In the genomic region with DNA sequence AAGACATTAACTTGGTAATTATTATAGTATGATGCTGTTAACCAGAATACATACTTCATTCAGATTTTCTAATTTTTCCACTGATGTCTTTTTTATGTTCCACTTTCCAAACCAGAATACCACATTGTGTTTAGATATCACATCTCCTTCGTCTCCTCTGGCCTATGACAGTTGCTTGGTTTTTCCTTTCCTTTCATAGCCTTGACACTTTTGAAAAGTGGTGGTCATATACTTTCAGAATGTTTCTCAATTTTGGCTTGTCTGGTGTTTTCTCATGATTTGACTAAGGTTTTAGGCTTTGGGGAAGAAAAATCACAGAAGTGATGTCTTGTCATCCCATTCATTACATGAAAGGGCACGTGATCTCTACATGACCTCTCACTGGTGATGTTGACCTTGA, we compare ENCODE assay signal across 17 cellular contexts. TPM values are rescaled to one million over a fixed set of nuclear protein-coding genes. Genes with fewer than 3 reads are reported as not detected.
DNase-seq lines count a peak whose midpoint lies in the region; ATAC-seq and TF ChIP-seq lines count a peak whose summit lies in the region.
"Had no signal": no experiment of that assay in that cellular context is flagged by ENCODE, and none has a peak within 500 bp of the region (broad histone marks: within the 10 kb centered on the region; RNA-seq: fewer than 3 reads in every experiment).

No MANE protein-coding gene starts in this region.

- TF ChIP-seq CTCF in activated CD8-positive, alpha-beta T cell treated with anti-CD3 and anti-CD28 coated beads for 36 hours (IDR thresholded peaks at IDR 0.05) = no peak

- peaks cover 21% of the 10 kb centered on the region for H3K27me3 Mint-ChIP-seq in activated CD8-positive, alpha-beta T cell treated with anti-CD3 and anti-CD28 coated beads for 36 hours
- peaks cover 15% of the 10 kb centered on the region for H3K27me3 Mint-ChIP-seq in activated CD8-positive, alpha-beta T cell treated with anti-CD3 and anti-CD28 coated beads, Interleukin-2, amount 10 ng/mL, durations not matched to agents 7 days and 5 days (ENCODE audit: low read depth)
- H3K27me3 Mint-ChIP-seq in activated naive CD8-positive, alpha-beta T cell treated with anti-CD3 and anti-CD28 coated beads for 36 hours = peaks cover 24% of the 10 kb centered on the region
- H3K27me3 Mint-ChIP-seq in T-helper 17 cell = peaks cover 20% of the 10 kb centered on the region

- no peak for DNase-seq in activated CD8-positive, alpha-beta T cell treated with anti-CD3 and anti-CD28 coated beads for 36 hours
- DNase-seq in activated CD8-positive, alpha-beta T cell treated with anti-CD3 and anti-CD28 coated beads, Interleukin-2, amount 10 ng/mL, durations not matched to agents 7 days and 5 days = no peak
- no peak for DNase-seq in activated naive CD8-positive, alpha-beta T cell treated with anti-CD3 and anti-CD28 coated beads for 36 hours
- DNase-seq in stimulated activated naive CD8-positive, alpha-beta T cell treated with anti-CD3 and anti-CD28 coated beads, Interleukin-15, Interleukin-2, amounts not matched to agents 100 U/mL and 50 U/mL, for 24 hours = no peak
- DNase-seq in T-helper 17 cell (no peak), SIG-M5 (lab: John Stamatoyannopoulos, UW) (no peak)
- DNase-seq: 8988T; CD4-positive, alpha-beta memory T cell; DMS153; DMS79; GDM1; GOT3; H7; HFFc6 had no signal

- H3K4me3 Mint-ChIP-seq in activated CD8-positive, alpha-beta T cell treated with anti-CD3 and anti-CD28 coated beads for 36 hours = no peak overlapping the region
- no peak overlapping the region for H3K4me3 Mint-ChIP-seq in activated CD8-positive, alpha-beta T cell treated with anti-CD3 and anti-CD28 coated beads, Interleukin-2, amount 10 ng/mL, durations not matched to agents 7 days and 5 days
- no peak overlapping the region for H3K4me3 Mint-ChIP-seq in activated naive CD8-positive, alpha-beta T cell treated with anti-CD3 and anti-CD28 coated beads for 36 hours
- no peak overlapping the region for H3K4me3 Mint-ChIP-seq in T-helper 17 cell
- H3K4me3 Mint-ChIP-seq: CD14-positive monocyte; CD4-positive, alpha-beta memory T cell; HFFc6 had no signal

- POLR2A ChIA-PET in activated CD8-positive, alpha-beta T cell treated with anti-CD3 and anti-CD28 coated beads for 36 hours (lab: Charles Lee) = no interaction called here
- POLR2A ChIA-PET in activated CD8-positive, alpha-beta T cell treated with anti-CD3 and anti-CD28 coated beads, Interleukin-2, amount 10 ng/mL, durations not matched to agents 7 days and 5 days (lab: Charles Lee) = no interaction called here

- intact Hi-C loops in activated CD8-positive, alpha-beta T cell treated with anti-CD3 and anti-CD28 coated beads for 36 hours (cut with micrococcal nuclease) = no loop called here

- CTCF ChIA-PET in activated CD8-positive, alpha-beta T cell treated with anti-CD3 and anti-CD28 coated beads for 36 hours (lab: Charles Lee) = no interaction called here
- CTCF ChIA-PET in activated CD8-positive, alpha-beta T cell treated with anti-CD3 and anti-CD28 coated beads, Interleukin-2, amount 10 ng/mL, durations not matched to agents 7 days and 5 days (lab: Charles Lee) = no interaction called here

- H3K36me3 Mint-ChIP-seq in activated CD8-positive, alpha-beta T cell treated with anti-CD3 and anti-CD28 coated beads for 36 hours (ENCODE audit: low read depth) = no peaks in the 10 kb centered on the region
- no peaks in the 10 kb centered on the region for H3K36me3 Mint-ChIP-seq in activated CD8-positive, alpha-beta T cell treated with anti-CD3 and anti-CD28 coated beads, Interleukin-2, amount 10 ng/mL, durations not matched to agents 7 days and 5 days (ENCODE audit: low read depth)
- no peaks in the 10 kb centered on the region for H3K36me3 Mint-ChIP-seq in activated naive CD8-positive, alpha-beta T cell treated with anti-CD3 and anti-CD28 coated beads for 36 hours
- no peaks in the 10 kb centered on the region for H3K36me3 Mint-ChIP-seq in T-helper 17 cell (ENCODE audit: low read depth)
- H3K36me3 Mint-ChIP-seq: CD14-positive monocyte; CD4-positive, alpha-beta memory T cell had no signal

- H3K27ac Mint-ChIP-seq in activated CD8-positive, alpha-beta T cell treated with anti-CD3 and anti-CD28 coated beads for 36 hours = no peak overlapping the region
- no peak overlapping the region for H3K27ac Mint-ChIP-seq in activated CD8-positive, alpha-beta T cell treated with anti-CD3 and anti-CD28 coated beads, Interleukin-2, amount 10 ng/mL, durations not matched to agents 7 days and 5 days
- H3K27ac Mint-ChIP-seq in activated naive CD8-positive, alpha-beta T cell treated with anti-CD3 and anti-CD28 coated beads for 36 hours = peak overlapping the region; percentile 70
- no peak overlapping the region for H3K27ac Mint-ChIP-seq in T-helper 17 cell
- H3K27ac Mint-ChIP-seq: CD14-positive monocyte, HFFc6 had no signal

- no peaks in the 10 kb centered on the region for H3K9me3 ChIP-seq in T-helper 17 cell (ENCODE audit: control insufficient read depth, low read length, poor library complexity, severe bottlenecking)

- peaks cover 4% of the 10 kb centered on the region for H3K9me3 Mint-ChIP-seq in activated CD8-positive, alpha-beta T cell treated with anti-CD3 and anti-CD28 coated beads for 36 hours
- no peaks in the 10 kb centered on the region for H3K9me3 Mint-ChIP-seq in activated CD8-positive, alpha-beta T cell treated with anti-CD3 and anti-CD28 coated beads, Interleukin-2, amount 10 ng/mL, durations not matched to agents 7 days and 5 days (ENCODE audit: insufficient read depth)
- peaks cover 2% of the 10 kb centered on the region for H3K9me3 Mint-ChIP-seq in activated naive CD8-positive, alpha-beta T cell treated with anti-CD3 and anti-CD28 coated beads for 36 hours
- H3K9me3 Mint-ChIP-seq: HFFc6 had no signal

- ATAC-seq in activated CD8-positive, alpha-beta T cell treated with anti-CD3 and anti-CD28 coated beads for 36 hours = peak; percentile 39
- no peak for ATAC-seq in activated CD8-positive, alpha-beta T cell treated with anti-CD3 and anti-CD28 coated beads, Interleukin-2, amount 10 ng/mL, durations not matched to agents 7 days and 5 days
- ATAC-seq in stimulated activated naive CD8-positive, alpha-beta T cell treated with anti-CD3 and anti-CD28 coated beads, Interleukin-15, Interleukin-2, amounts not matched to agents 100 U/mL and 50 U/mL, for 24 hours = peak; percentile 55
- ATAC-seq in HG03139 (IDR thresholded peaks at IDR 0.05; ENCODE audit: unreplicated experiment) = no peak
- ATAC-seq in T-helper 17 cell = no peak
- ATAC-seq: HCT116 had no signal

- H3K4me1 Mint-ChIP-seq in activated CD8-positive, alpha-beta T cell treated with anti-CD3 and anti-CD28 coated beads for 36 hours (ENCODE audit: low read depth) = peaks cover 2% of the 10 kb centered on the region
- H3K4me1 Mint-ChIP-seq in activated CD8-positive, alpha-beta T cell treated with anti-CD3 and anti-CD28 coated beads, Interleukin-2, amount 10 ng/mL, durations not matched to agents 7 days and 5 days (ENCODE audit: low read depth) = no peaks in the 10 kb centered on the region
- peaks cover 7% of the 10 kb centered on the region for H3K4me1 Mint-ChIP-seq in activated naive CD8-positive, alpha-beta T cell treated with anti-CD3 and anti-CD28 coated beads for 36 hours
- no peaks in the 10 kb centered on the region for H3K4me1 Mint-ChIP-seq in T-helper 17 cell
- H3K4me1 Mint-ChIP-seq: CD14-positive monocyte; CD4-positive, alpha-beta memory T cell had no signal

RNA-seq across cellular contexts. Expression of a gene that starts 24.3 kb away (rescaled TPM):
- not detected for total RNA-seq in activated CD8-positive, alpha-beta T cell treated with anti-CD3 and anti-CD28 coated beads for 36 hours
- total RNA-seq in activated CD8-positive, alpha-beta T cell treated with anti-CD3 and anti-CD28 coated beads, Interleukin-2, amount 10 ng/mL, durations not matched to agents 7 days and 5 days = not detected
- under 1 TPM in 1 of 2 experiments, not detected in 1; 0.08 TPM for total RNA-seq in activated naive CD8-positive, alpha-beta T cell treated with anti-CD3 and anti-CD28 coated beads for 36 hours
- not detected for total RNA-seq in T-helper 17 cell
- total RNA-seq: CD4-positive, alpha-beta memory T cell; HFFc6 had no signal

RNA-seq across cellular contexts. Expression of a gene that starts 50.8 kb away (rescaled TPM):
- 100 to 1,000 TPM; 220 to 226 TPM for total RNA-seq in activated CD8-positive, alpha-beta T cell treated with anti-CD3 and anti-CD28 coated beads for 36 hours
- 100 to 1,000 TPM; 228 to 235 TPM for total RNA-seq in activated CD8-positive, alpha-beta T cell treated with anti-CD3 and anti-CD28 coated beads, Interleukin-2, amount 10 ng/mL, durations not matched to agents 7 days and 5 days
- total RNA-seq in activated naive CD8-positive, alpha-beta T cell treated with anti-CD3 and anti-CD28 coated beads for 36 hours = 100 to 1,000 TPM; 247 TPM
- 100 to 1,000 TPM; 171 to 176 TPM for total RNA-seq in T-helper 17 cell

Comparison
In these comparisons a context has a peak if more than half of its experiments do, and no peak if none do; other contexts are left out.
1. ATAC-seq: peak in activated CD8-positive, alpha-beta T cell treated with anti-CD3 and anti-CD28 coated beads for 36 hours (single experiment) and stimulated activated naive CD8-positive, alpha-beta T cell treated with anti-CD3 and anti-CD28 coated beads, Interleukin-15, Interleukin-2, amounts not matched to agents 100 U/mL and 50 U/mL, for 24 hours (single experiment); none in activated CD8-positive, alpha-beta T cell treated with anti-CD3 and anti-CD28 coated beads, Interleukin-2, amount 10 ng/mL, durations not matched to agents 7 days and 5 days (single experiment), HG03139 (single experiment) and T-helper 17 cell (single experiment).